Comparison of ENCODE assay signal across 10 cellular contexts in the genomic region with DNA sequence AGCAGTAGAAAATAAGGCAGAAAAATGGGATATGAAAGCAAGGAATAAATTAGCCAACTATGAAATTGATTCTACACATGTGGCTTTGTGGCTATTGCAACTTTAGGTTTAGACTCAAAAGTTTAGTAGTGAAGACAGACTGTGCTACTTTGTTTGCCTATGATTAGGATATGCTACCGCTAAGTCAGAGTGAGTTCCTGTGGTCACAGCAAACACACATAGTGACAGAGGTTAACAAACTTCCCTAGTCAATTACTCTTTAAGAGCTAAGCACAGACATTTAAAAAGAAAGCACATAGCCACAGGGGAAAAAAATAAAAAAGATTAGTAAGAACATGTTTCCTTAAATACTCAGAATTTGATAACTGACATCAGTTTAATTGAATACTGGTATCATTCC.
DNase-seq lines count a peak whose midpoint lies in the region; ATAC-seq lines count a peak whose summit lies in the region.
"Had no signal": no experiment of that assay in that cellular context is flagged by ENCODE, and none has a peak within 500 bp of the region (broad histone marks: within the 10 kb centered on the region; RNA-seq: fewer than 3 reads in every experiment).

No MANE protein-coding gene starts in this region.

- ATAC-seq in GM18858 (IDR thresholded peaks at IDR 0.05; ENCODE audit: unreplicated experiment), result peak; percentile 64
- peak; percentile 89 for ATAC-seq in HG02870 (IDR thresholded peaks at IDR 0.05; ENCODE audit: unreplicated experiment)
- ATAC-seq in left lobe of liver, result peak; percentile 94
- ATAC-seq in GM18861 (IDR thresholded peaks at IDR 0.05; ENCODE audit: unreplicated experiment), result no peak

- DNase-seq in RPMI7951 (ENCODE audit: low read depth) (peak; percentile 27), left lobe of liver (ENCODE audit: low spot score) (no peak), NCI-H1436 treated with DMSO at 0.1 percent for 48 hours (lab: John Stamatoyannopoulos, UW) (no peak), DMS153 treated with DMSO at 0.1 percent for 48 hours (lab: John Stamatoyannopoulos, UW; ENCODE audit: unreplicated experiment) (no peak), NCI-H1417 treated with DMSO at 0.1 percent for 48 hours (lab: John Stamatoyannopoulos, UW) (no peak)
- DNase-seq: activated T-cell treated with anti-CD3 and anti-CD28 coated beads, Interleukin-2, amount 50 U/mL, for 48 hours; NCI-H1436 had no signal
